ENCODE assay signal across 28 cellular contexts in the genomic region with DNA sequence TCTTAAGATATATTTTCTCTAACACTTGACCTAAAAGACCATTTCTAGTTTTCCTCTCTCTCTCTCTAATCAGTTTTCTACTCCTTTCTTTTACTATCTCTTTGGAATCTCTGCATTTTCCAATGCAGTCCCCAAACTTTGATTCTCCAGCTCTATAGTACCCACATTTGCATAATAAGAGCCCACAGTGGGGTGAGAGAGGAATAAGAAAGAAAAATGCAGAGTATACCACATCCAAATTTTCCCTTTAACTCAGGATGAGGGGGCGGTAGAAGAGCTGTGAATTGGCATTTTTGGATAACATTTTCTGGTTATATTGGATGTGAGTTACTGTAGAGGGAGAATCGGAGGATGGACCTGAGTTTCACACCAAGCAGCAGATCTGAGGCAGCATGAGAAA.
"Had no signal": no experiment of that assay in that cellular context is flagged by ENCODE, and none has a peak within 500 bp of the region (broad histone marks: within the 10 kb centered on the region; RNA-seq: fewer than 3 reads in every experiment).

No MANE protein-coding gene starts in this region.

- H3K27me3 ChIP-seq: SJSA1 had no signal

- H3K27ac ChIP-seq: SJSA1 had no signal

- H3K9ac ChIP-seq: SK-N-SH had no signal

- H3K9me3 Mint-ChIP-seq: activated T-helper 1 cell treated with anti-CD3 and anti-CD28 coated beads, Interleukin-12 subunit alpha, Interleukin-12 subunit beta, Interleukin-2, Interleukin-4 antibody, amounts not matched to agents 30 ng/mL and 10 ng/mL and 1 ng/mL, durations not matched to agents 14 hours and 24 hours and 36 hours; T-helper 2 cell treated with Interferon-gamma antibody and Interleukin-4, amounts not matched to agents 5 μg/mL and 100 μg/mL, for 36 hours had no signal

- H3K4me2 ChIP-seq: SK-N-SH had no signal

- H3K36me3 Mint-ChIP-seq: activated naive CD4-positive, alpha-beta T cell treated with anti-CD3 and anti-CD28 coated beads, Interleukin-2, amount 10 ng/mL, durations not matched to agents 7 days and 5 days; activated naive CD8-positive, alpha-beta T cell; brain had no signal

- ATAC-seq: activated CD4-positive, alpha-beta T cell treated with anti-CD3 and anti-CD28 coated beads for 36 hours; activated CD4-positive, CD25-positive, alpha-beta regulatory T cell treated with anti-CD3 and anti-CD28 coated beads, Interleukin-2, amount 50 U/mL, for 24 hours; activated CD8-positive, alpha-beta T cell treated with anti-CD3 and anti-CD28 coated beads, Interleukin-2, amount 10 ng/mL, durations not matched to agents 7 days and 5 days; activated naive CD8-positive, alpha-beta T cell treated with anti-CD3 and anti-CD28 coated beads, Interleukin-2, amount 50 U/mL, for 24 hours; Panc1 had no signal

- H3K9me3 ChIP-seq: SJSA1 had no signal

- H3K27me3 Mint-ChIP-seq: activated naive CD4-positive, alpha-beta T cell treated with anti-CD3 and anti-CD28 coated beads, Interleukin-2, amount 10 ng/mL, durations not matched to agents 7 days and 5 days; activated naive CD8-positive, alpha-beta T cell had no signal

- H3K4me3 ChIP-seq: SJSA1 had no signal

- H3K4me1 ChIP-seq: SJSA1 had no signal

- H3K27ac Mint-ChIP-seq: activated CD4-positive, alpha-beta T cell treated with anti-CD3 and anti-CD28 coated beads for 36 hours; activated CD4-positive, alpha-beta T cell treated with anti-CD3 and anti-CD28 coated beads, Interleukin-2, amount 10 ng/mL, durations not matched to agents 7 days and 5 days; activated CD8-positive, alpha-beta T cell treated with anti-CD3 and anti-CD28 coated beads, Interleukin-2, amount 10 ng/mL, durations not matched to agents 7 days and 5 days; activated naive CD4-positive, alpha-beta T cell treated with anti-CD3 and anti-CD28 coated beads, Interleukin-2, amount 10 ng/mL, durations not matched to agents 7 days and 5 days; activated naive CD8-positive, alpha-beta T cell; activated naive CD8-positive, alpha-beta T cell treated with anti-CD3 and anti-CD28 coated beads, Interleukin-2, amount 50 U/mL, for 24 hours; activated T-cell treated with anti-CD3 and anti-CD28 coated beads, Interleukin-2, amount 50 U/mL, for 24 hours; activated T-helper 1 cell treated with anti-CD3 and anti-CD28 coated beads, Interleukin-12 subunit alpha, Interleukin-12 subunit beta, Interleukin-2, Interleukin-4 antibody, amounts not matched to agents 30 ng/mL and 10 ng/mL and 1 ng/mL, durations not matched to agents 14 hours and 24 hours and 36 hours; brain; T-helper 1 cell treated with Interleukin-12 subunit alpha and Interleukin-12 subunit beta and Interleukin-4 antibody, amounts not matched to agents 30 μg/mL and 1 μg/mL, for 36 hours; T-helper 2 cell treated with Interferon-gamma antibody and Interleukin-4, amounts not matched to agents 5 μg/mL and 100 μg/mL, for 36 hours had no signal

- DNase-seq: activated CD4-positive, alpha-beta T cell treated with anti-CD3 and anti-CD28 coated beads for 36 hours; activated CD4-positive, alpha-beta T cell treated with anti-CD3 and anti-CD28 coated beads, Interleukin-2, amount 10 ng/mL, durations not matched to agents 7 days and 5 days; activated CD4-positive, alpha-beta T cell treated with anti-CD3 and anti-CD28 coated beads, Interleukin-2, amount 50 U/mL, for 48 hours; activated CD8-positive, alpha-beta T cell treated with anti-CD3 and anti-CD28 coated beads, Interleukin-2, amount 10 ng/mL, durations not matched to agents 7 days and 5 days; activated gamma-delta T cell treated with Interleukin-2 at 50 U/mL for 16 hours; activated naive CD4-positive, alpha-beta T cell treated with anti-CD3 and anti-CD28 coated beads, Interleukin-2, amount 10 ng/mL, durations not matched to agents 7 days and 5 days; activated naive CD8-positive, alpha-beta T cell treated with anti-CD3 and anti-CD28 coated beads, Interleukin-2, amount 50 U/mL, for 24 hours; activated T-cell treated with anti-CD3 and anti-CD28 coated beads, Interleukin-2, amount 50 U/mL, for 24 hours; anterior cingulate cortex; caudate nucleus; MM.1S; MV-4-11; NCI-H1092; NCI-H1436 treated with DMSO at 0.1 percent for 48 hours; NCI-H1694 treated with DMSO at 0.1 percent for 48 hours; NCI-H2029; NCI-H345; NCI-H524 treated with DMSO at 0.1 percent for 48 hours; SHP77 treated with DMSO at 0.1 percent for 48 hours; SK-N-SH had no signal

- H3K4me3 Mint-ChIP-seq: activated CD4-positive, alpha-beta T cell treated with anti-CD3 and anti-CD28 coated beads for 36 hours; activated CD4-positive, alpha-beta T cell treated with anti-CD3 and anti-CD28 coated beads, Interleukin-2, amount 10 ng/mL, durations not matched to agents 7 days and 5 days; activated CD8-positive, alpha-beta T cell treated with anti-CD3 and anti-CD28 coated beads, Interleukin-2, amount 10 ng/mL, durations not matched to agents 7 days and 5 days; activated naive CD4-positive, alpha-beta T cell treated with anti-CD3 and anti-CD28 coated beads, Interleukin-2, amount 10 ng/mL, durations not matched to agents 7 days and 5 days; activated naive CD8-positive, alpha-beta T cell; activated naive CD8-positive, alpha-beta T cell treated with anti-CD3 and anti-CD28 coated beads, Interleukin-2, amount 50 U/mL, for 24 hours; activated T-cell treated with anti-CD3 and anti-CD28 coated beads, Interleukin-2, amount 50 U/mL, for 24 hours; activated T-helper 1 cell treated with anti-CD3 and anti-CD28 coated beads, Interleukin-12 subunit alpha, Interleukin-12 subunit beta, Interleukin-2, Interleukin-4 antibody, amounts not matched to agents 30 ng/mL and 10 ng/mL and 1 ng/mL, durations not matched to agents 14 hours and 24 hours and 36 hours; brain; T-helper 1 cell treated with Interleukin-12 subunit alpha and Interleukin-12 subunit beta and Interleukin-4 antibody, amounts not matched to agents 30 μg/mL and 1 μg/mL, for 36 hours; T-helper 2 cell treated with Interferon-gamma antibody and Interleukin-4, amounts not matched to agents 5 μg/mL and 100 μg/mL, for 36 hours had no signal

- H3K4me1 Mint-ChIP-seq: activated CD4-positive, alpha-beta T cell treated with anti-CD3 and anti-CD28 coated beads for 36 hours; activated CD4-positive, alpha-beta T cell treated with anti-CD3 and anti-CD28 coated beads, Interleukin-2, amount 10 ng/mL, durations not matched to agents 7 days and 5 days; activated naive CD4-positive, alpha-beta T cell treated with anti-CD3 and anti-CD28 coated beads, Interleukin-2, amount 10 ng/mL, durations not matched to agents 7 days and 5 days; activated naive CD8-positive, alpha-beta T cell treated with anti-CD3 and anti-CD28 coated beads, Interleukin-2, amount 50 U/mL, for 24 hours; brain had no signal

- H3K36me3 ChIP-seq: SJSA1 had no signal
